ENCODE assay signal across 12 cellular contexts in the genomic region with DNA sequence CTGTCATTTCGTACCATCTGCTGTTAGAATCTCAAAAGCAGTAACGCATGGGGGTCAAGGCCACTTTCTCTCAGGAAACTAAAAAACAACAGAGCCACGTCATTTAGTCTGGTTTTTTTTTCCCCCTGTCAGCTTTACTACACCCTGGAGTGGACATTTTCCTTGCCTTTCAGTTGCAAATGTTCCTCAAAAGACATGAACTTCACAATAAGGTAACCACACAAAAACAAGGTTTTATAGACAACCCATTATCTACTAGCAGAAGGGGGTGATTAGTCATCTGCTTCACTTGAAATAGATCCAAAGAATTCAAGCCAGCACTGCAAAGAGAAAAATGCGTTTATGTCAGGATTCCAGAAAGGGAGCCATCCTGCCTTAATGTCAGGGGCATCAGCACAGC.
DNase-seq lines count a peak whose midpoint lies in the region; ATAC-seq and TF ChIP-seq lines count a peak whose summit lies in the region.
"Had no signal": no experiment of that assay in that cellular context is flagged by ENCODE, and none has a peak within 500 bp of the region (broad histone marks: within the 10 kb centered on the region; RNA-seq: fewer than 3 reads in every experiment).

No MANE protein-coding gene starts in this region.

- H3K27ac ChIP-seq in mammary epithelial cell (ENCODE audit: insufficient read depth, low read depth, low read length) (no peak overlapping the region), mesenchymal stem cell (ENCODE audit: low read length, poor library complexity, severe bottlenecking) (peak overlapping the region; percentile 4)
- H3K27ac ChIP-seq: SK-N-MC had no signal

- H3K79me1 ChIP-seq in mesenchymal stem cell (replicated peaks; ENCODE audit: low read length, poor library complexity, severe bottlenecking), result no peaks in the 10 kb centered on the region

- peak overlapping the region in 1 of 2 experiments; percentile 49 for H2BK12ac ChIP-seq in mesenchymal stem cell (ENCODE audit: low read length in 2 of 2)

- H4K20me1 ChIP-seq in mammary epithelial cell (ENCODE audit: insufficient read depth, low read length), result no peaks in the 10 kb centered on the region

- TF ChIP-seq CTCF in mammary epithelial cell (conservative IDR thresholded peaks at IDR 0.05 in 1 of 2, IDR thresholded peaks at IDR 0.05 in 1 of 2; ENCODE audit: extremely low read depth in 1 of 2, insufficient read depth in 1 of 2, low read depth in 1 of 2, low read length in 2 of 2), result no peak
- TF ChIP-seq CTCF in CD14-positive monocyte (IDR thresholded peaks at IDR 0.05), result no peak

- no peak overlapping the region for H3K14ac ChIP-seq in mesenchymal stem cell (ENCODE audit: low read length in 2 of 2)

- H3K4me2 ChIP-seq in mammary epithelial cell (ENCODE audit: insufficient read depth, low read depth, low read length) (peak overlapping the region; percentile 40), mesenchymal stem cell (ENCODE audit: low read length, poor library complexity, severe bottlenecking) (no peak overlapping the region)

- ATAC-seq in HG02610 (IDR thresholded peaks at IDR 0.05; ENCODE audit: unreplicated experiment) (no peak), HG02938 (IDR thresholded peaks at IDR 0.05; ENCODE audit: unreplicated experiment) (no peak)
- ATAC-seq: activated CD8-positive, alpha-beta memory T cell treated with anti-CD3 and anti-CD28 coated beads, Interleukin-2, amount 10 ng/mL, durations not matched to agents 7 days and 5 days had no signal

- H3K4me1 ChIP-seq in mammary epithelial cell (ENCODE audit: insufficient read depth, low read length) (peaks cover 12% of the 10 kb centered on the region), mesenchymal stem cell (ENCODE audit: control insufficient read depth, insufficient read depth, low read depth, low read length) (peaks cover 2% of the 10 kb centered on the region)

- WGBS in mammary epithelial cell (ENCODE audit: low coverage, missing lambda C conversion rate), result 44% methylated on average over 4 of the region's 4 CpGs
- WGBS in mesenchymal stem cell, result 10% methylated on average over 4 of the region's 4 CpGs

- H3K9ac ChIP-seq in mammary epithelial cell (ENCODE audit: insufficient read depth, low read length) (no peak overlapping the region), mesenchymal stem cell (ENCODE audit: low read length) (no peak overlapping the region)

- H3K79me2 ChIP-seq in mammary epithelial cell (ENCODE audit: insufficient read depth, low read length), result no peaks in the 10 kb centered on the region

- no peak overlapping the region for H2BK120ac ChIP-seq in mesenchymal stem cell (ENCODE audit: low read depth, low read length)

- no peaks in the 10 kb centered on the region for H3K4me1 Mint-ChIP-seq in CD14-positive monocyte
- H3K4me1 Mint-ChIP-seq: activated CD8-positive, alpha-beta memory T cell treated with anti-CD3 and anti-CD28 coated beads, Interleukin-2, amount 10 ng/mL, durations not matched to agents 7 days and 5 days had no signal

- dilution Hi-C loops in mammary epithelial cell (cut with HindIII; ENCODE audit: low sequenced_read_pairs), result no loop called here

- no peak overlapping the region for H3K4ac ChIP-seq in mesenchymal stem cell (ENCODE audit: low read depth in 1 of 2, low read length in 2 of 2)

- intact Hi-C loops in mammary epithelial cell (cut with micrococcal nuclease), result no loop called here
- intact Hi-C loops in CD14-positive monocyte (cut with micrococcal nuclease), result no loop called here

- no peak overlapping the region for H4K91ac ChIP-seq in mesenchymal stem cell (ENCODE audit: low read length)

- no peak overlapping the region for H3K18ac ChIP-seq in mesenchymal stem cell (ENCODE audit: low read depth in 1 of 2, low read length in 2 of 2)

- H2AFZ ChIP-seq in mammary epithelial cell (ENCODE audit: low read depth, low read length) (peak overlapping the region; percentile 73), mesenchymal stem cell (ENCODE audit: low read depth, low read length) (no peak overlapping the region)

- H3K36me3 Mint-ChIP-seq in CD14-positive monocyte, result no peaks in the 10 kb centered on the region
- H3K36me3 Mint-ChIP-seq: activated CD8-positive, alpha-beta memory T cell treated with anti-CD3 and anti-CD28 coated beads, Interleukin-2, amount 10 ng/mL, durations not matched to agents 7 days and 5 days had no signal

- in situ Hi-C loops in mammary epithelial cell (cut with MboI; ENCODE audit: low sequenced_read_pairs in 2 of 2), result no loop called here

- H3K9me3 ChIP-seq in mammary epithelial cell (replicated peaks; ENCODE audit: insufficient read depth, low read length) (no peaks in the 10 kb centered on the region), mesenchymal stem cell (ENCODE audit: control insufficient read depth, low read length) (peaks cover 3% of the 10 kb centered on the region)

- H3K27me3 ChIP-seq in mammary epithelial cell (ENCODE audit: insufficient read depth, low read length) (no peaks in the 10 kb centered on the region), mesenchymal stem cell (ENCODE audit: control insufficient read depth in 1 of 2, insufficient read depth in 1 of 2, low read length in 2 of 2) (no peaks in the 10 kb centered on the region)

- no peak overlapping the region for H2BK15ac ChIP-seq in mesenchymal stem cell (ENCODE audit: low read depth, poor library complexity, severe bottlenecking)

- H3K27ac Mint-ChIP-seq in CD14-positive monocyte, result no peak overlapping the region
- H3K27ac Mint-ChIP-seq: activated CD8-positive, alpha-beta memory T cell treated with anti-CD3 and anti-CD28 coated beads, Interleukin-2, amount 10 ng/mL, durations not matched to agents 7 days and 5 days; stimulated activated naive CD8-positive, alpha-beta T cell treated with anti-CD3 and anti-CD28 coated beads, Interleukin-15, Interleukin-2, amounts not matched to agents 100 ng/mL and 50 ng/mL, for 24 hours had no signal

- H3K4me3 ChIP-seq in mammary epithelial cell (replicated peaks in 1 of 3; ENCODE audit: insufficient read depth in 1 of 3, low read depth in 2 of 3, low read length in 3 of 3), result no peak overlapping the region
- H3K4me3 ChIP-seq in mesenchymal stem cell (ENCODE audit: insufficient read depth in 1 of 2, low read depth in 1 of 2, low read length in 2 of 2), result no peak overlapping the region
- H3K4me3 ChIP-seq: SK-N-MC had no signal

- H3K36me3 ChIP-seq in mammary epithelial cell (ENCODE audit: insufficient read depth, low read length) (no peaks in the 10 kb centered on the region), mesenchymal stem cell (ENCODE audit: control insufficient read depth in 1 of 2, insufficient read depth in 2 of 2, low read depth in 1 of 2, low read length in 2 of 2) (no peaks in the 10 kb centered on the region)

- CTCF ChIA-PET in mammary epithelial cell (lab: Charles Lee; ENCODE audit: low non-redundant PET), result no interaction called here

- no TSS peak for BruUV-seq in mammary epithelial cell (replicated peaks; lab: Mats Ljungman, UMichigan)

- H3K23ac ChIP-seq in mesenchymal stem cell (ENCODE audit: low read length in 2 of 2), result no peak overlapping the region

- DNase-seq in Daoy (ENCODE audit: low read depth), result peak; percentile 81
- peak; percentile 82 for DNase-seq in NCI-H1694 treated with DMSO at 0.1 percent for 48 hours (lab: John Stamatoyannopoulos, UW)
- peak; percentile 68 for DNase-seq in mammary epithelial cell
- DNase-seq in mesenchymal stem cell, result peak; percentile 55
- no peak for DNase-seq in CD14-positive monocyte (ENCODE audit: low spot score)
- DNase-seq in SW480 (ENCODE audit: low spot score), result no peak
- DNase-seq: activated CD8-positive, alpha-beta memory T cell treated with anti-CD3 and anti-CD28 coated beads, Interleukin-2, amount 10 ng/mL, durations not matched to agents 7 days and 5 days; NCI-H1436 treated with DMSO at 0.1 percent for 48 hours had no signal

- H4K8ac ChIP-seq in mesenchymal stem cell (ENCODE audit: low read length), result no peak overlapping the region

- H2AK5ac ChIP-seq in mesenchymal stem cell (ENCODE audit: low read length, severe bottlenecking), result no peak overlapping the region

- H3K4me3 Mint-ChIP-seq in CD14-positive monocyte, result no peak overlapping the region
- H3K4me3 Mint-ChIP-seq: activated CD8-positive, alpha-beta memory T cell treated with anti-CD3 and anti-CD28 coated beads, Interleukin-2, amount 10 ng/mL, durations not matched to agents 7 days and 5 days; stimulated activated naive CD8-positive, alpha-beta T cell treated with anti-CD3 and anti-CD28 coated beads, Interleukin-15, Interleukin-2, amounts not matched to agents 100 ng/mL and 50 ng/mL, for 24 hours had no signal

- H3K9me3 Mint-ChIP-seq in CD14-positive monocyte, result peaks cover 0 to 6% (median 3%) of the 10 kb centered on the region in 7 donors
- H3K9me3 Mint-ChIP-seq: stimulated activated naive CD8-positive, alpha-beta T cell treated with anti-CD3 and anti-CD28 coated beads, Interleukin-15, Interleukin-2, amounts not matched to agents 100 ng/mL and 50 ng/mL, for 24 hours had no signal

- no peak overlapping the region for H2BK5ac ChIP-seq in mesenchymal stem cell (ENCODE audit: low read depth, low read length, poor library complexity, severe bottlenecking)

- peaks cover 0 to 3% (median 0%) of the 10 kb centered on the region in 3 donors for H3K27me3 Mint-ChIP-seq in CD14-positive monocyte (ENCODE audit: low read depth in 3 of 3)
- H3K27me3 Mint-ChIP-seq: activated CD8-positive, alpha-beta memory T cell treated with anti-CD3 and anti-CD28 coated beads, Interleukin-2, amount 10 ng/mL, durations not matched to agents 7 days and 5 days; stimulated activated naive CD8-positive, alpha-beta T cell treated with anti-CD3 and anti-CD28 coated beads, Interleukin-15, Interleukin-2, amounts not matched to agents 100 ng/mL and 50 ng/mL, for 24 hours had no signal

Comparison
In these comparisons a context has a peak if more than half of its experiments do, and no peak if none do; other contexts are left out.
1. DNase-seq: peak in Daoy (single experiment), NCI-H1694 treated with DMSO at 0.1 percent for 48 hours (single experiment), mammary epithelial cell (single experiment) and mesenchymal stem cell (single experiment); none in CD14-positive monocyte (single experiment) and SW480 (single experiment).